ENCODE assay signal across 30 cellular contexts in the genomic region with DNA sequence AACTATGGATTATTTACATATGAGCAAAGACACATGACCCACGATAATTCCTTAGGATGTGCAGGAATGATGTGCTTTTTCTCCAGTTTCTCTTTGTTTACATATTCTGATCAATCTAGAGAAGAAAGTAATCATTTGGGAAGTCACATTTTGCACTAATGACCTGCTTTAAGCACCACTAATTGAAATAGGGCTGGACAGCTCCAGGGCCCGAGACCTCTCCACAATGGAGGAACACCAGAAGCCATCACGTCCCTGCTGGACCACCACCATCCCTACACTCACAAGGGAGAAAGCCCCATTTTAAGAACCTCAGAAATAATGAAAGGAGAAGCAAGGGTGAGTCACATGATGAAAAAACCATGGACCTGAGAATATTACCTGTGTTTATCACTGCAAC. TPM values are rescaled to one million over a fixed set of nuclear protein-coding genes. Genes with fewer than 3 reads are reported as not detected.
"Had no signal": no experiment of that assay in that cellular context is flagged by ENCODE, and none has a peak within 500 bp of the region (broad histone marks: within the 10 kb centered on the region; RNA-seq: fewer than 3 reads in every experiment).

No MANE protein-coding gene starts in this region.

- DNase-seq: nephron progenitor cell; nucleus accumbens; ovary; posterior cingulate gyrus; psoas muscle; right cardiac atrium; right lobe of liver; sigmoid colon; small intestine; stimulated activated CD4-positive, alpha-beta T cell treated with anti-CD3 and anti-CD28 coated beads, Interleukin-15, amount 100 ng/mL, for 24 hours; stimulated activated CD4-positive, alpha-beta T cell treated with anti-CD3 and anti-CD28 coated beads, Interleukin-2, amount 100 ng/mL, for 24 hours; stimulated activated CD4-positive, alpha-beta T cell treated with anti-CD3 and anti-CD28 coated beads, Interleukin-2, amount 100 ng/mL, for 48 hours; stimulated activated CD4-positive, alpha-beta T cell treated with anti-CD3 and anti-CD28 coated beads, Interleukin-4, amount 100 ng/mL, for 24 hours; stimulated activated naive B cell treated with anti-CD40 and anti-IgM and Interleukin-4, amounts not matched to agents 10 μg/mL and 1 μg/mL and 100 μg/mL, for 72 hours; stimulated activated naive CD4-positive, alpha-beta T cell treated with Interleukin-2 at 50 U/mL for 16 hours; stomach; thyroid gland; trophoblast cell; upper lobe of left lung had no signal

- H3K36me3 ChIP-seq: neutrophil, ovary, right lobe of liver, sigmoid colon, stomach, thoracic aorta, thyroid gland, tibial nerve, upper lobe of left lung, vagina had no signal

- H3K79me2 ChIP-seq: parathyroid adenoma had no signal

- H3K9ac ChIP-seq: parathyroid adenoma had no signal

- H3K27ac Mint-ChIP-seq: natural killer cell treated with Interleukin-12 subunit alpha and Interleukin-12 subunit beta and Interleukin-15 and Interleukin-18, amount 100 ng/mL, for 72 hours; nephron progenitor cell; progenitor cell of endocrine pancreas; stimulated activated effector memory CD8-positive, alpha-beta T cell treated with anti-CD3 and anti-CD28 coated beads, Interleukin-12 subunit alpha, Interleukin-12 subunit beta, amount 100 ng/mL, for 72 hours; stimulated activated naive B cell treated with anti-CD40 and anti-IgM and Interleukin-4, amounts not matched to agents 10 μg/mL and 1 μg/mL and 100 μg/mL, for 72 hours; stimulated activated naive CD8-positive, alpha-beta T cell treated with anti-CD3 and anti-CD28 coated beads, Interleukin-15, Interleukin-2, amounts not matched to agents 100 ng/mL and 50 ng/mL, for 24 hours had no signal

- H3K36me3 Mint-ChIP-seq: natural killer cell treated with Interleukin-12 subunit alpha and Interleukin-12 subunit beta and Interleukin-15 and Interleukin-18, amount 100 ng/mL, for 72 hours; stimulated activated effector memory CD8-positive, alpha-beta T cell treated with anti-CD3 and anti-CD28 coated beads, Interleukin-12 subunit alpha, Interleukin-12 subunit beta, amount 100 ng/mL, for 72 hours; stimulated activated naive B cell treated with anti-CD40 and anti-IgM and Interleukin-4, amounts not matched to agents 10 μg/mL and 1 μg/mL and 100 μg/mL, for 72 hours had no signal

- H3K4me3 ChIP-seq: ovary, psoas muscle, right lobe of liver, sigmoid colon, stomach, thoracic aorta, thyroid gland, tibial nerve, upper lobe of left lung, vagina had no signal

- H3K27ac ChIP-seq: neutrophil, ovary, parathyroid adenoma, psoas muscle, right lobe of liver, sigmoid colon, stomach, thoracic aorta, thyroid gland, tibial nerve, upper lobe of left lung, vagina had no signal

- H2AFZ ChIP-seq: parathyroid adenoma had no signal

- H3K4me1 Mint-ChIP-seq: nephron progenitor cell; stimulated activated effector memory CD8-positive, alpha-beta T cell treated with anti-CD3 and anti-CD28 coated beads, Interleukin-12 subunit alpha, Interleukin-12 subunit beta, amount 100 ng/mL, for 72 hours; stimulated activated naive B cell treated with anti-CD40 and anti-IgM and Interleukin-4, amounts not matched to agents 10 μg/mL and 1 μg/mL and 100 μg/mL, for 72 hours had no signal

- ATAC-seq: natural killer cell treated with Interleukin-12 subunit alpha and Interleukin-12 subunit beta and Interleukin-15 and Interleukin-18, amount 100 ng/mL, for 72 hours; psoas muscle; right cardiac atrium; right lobe of liver; stimulated activated effector memory CD8-positive, alpha-beta T cell treated with anti-CD3 and anti-CD28 coated beads, Interleukin-12 subunit alpha, Interleukin-12 subunit beta, amount 100 ng/mL, for 72 hours; stimulated activated naive B cell treated with anti-CD40 and anti-IgM and Interleukin-4, amounts not matched to agents 10 μg/mL and 1 μg/mL and 100 μg/mL, for 72 hours had no signal

- H3K9me3 Mint-ChIP-seq: nephron progenitor cell; neural crest cell; stimulated activated naive B cell treated with anti-CD40 and anti-IgM and Interleukin-4, amounts not matched to agents 10 μg/mL and 1 μg/mL and 100 μg/mL, for 72 hours; stimulated activated naive CD8-positive, alpha-beta T cell treated with anti-CD3 and anti-CD28 coated beads, Interleukin-15, Interleukin-2, amounts not matched to agents 100 ng/mL and 50 ng/mL, for 24 hours had no signal

- H3K4me3 Mint-ChIP-seq: natural killer cell treated with Interleukin-12 subunit alpha and Interleukin-12 subunit beta and Interleukin-15 and Interleukin-18, amount 100 ng/mL, for 72 hours; nephron progenitor cell; neural crest cell; stimulated activated effector memory CD8-positive, alpha-beta T cell treated with anti-CD3 and anti-CD28 coated beads, Interleukin-12 subunit alpha, Interleukin-12 subunit beta, amount 100 ng/mL, for 72 hours; stimulated activated naive B cell treated with anti-CD40 and anti-IgM and Interleukin-4, amounts not matched to agents 10 μg/mL and 1 μg/mL and 100 μg/mL, for 72 hours; stimulated activated naive CD8-positive, alpha-beta T cell treated with anti-CD3 and anti-CD28 coated beads, Interleukin-15, Interleukin-2, amounts not matched to agents 100 ng/mL and 50 ng/mL, for 24 hours had no signal

- H3K27me3 Mint-ChIP-seq: natural killer cell treated with Interleukin-12 subunit alpha and Interleukin-12 subunit beta and Interleukin-15 and Interleukin-18, amount 100 ng/mL, for 72 hours; progenitor cell of endocrine pancreas; stimulated activated naive B cell treated with anti-CD40 and anti-IgM and Interleukin-4, amounts not matched to agents 10 μg/mL and 1 μg/mL and 100 μg/mL, for 72 hours had no signal

- H3K27me3 ChIP-seq: neutrophil, ovary, right lobe of liver, sigmoid colon, stomach, thyroid gland, tibial nerve, upper lobe of left lung, vagina had no signal

- H3K9me3 ChIP-seq: neutrophil, ovary, psoas muscle, right lobe of liver, sigmoid colon, stomach, thoracic aorta, thyroid gland, tibial nerve, upper lobe of left lung, vagina had no signal

- H3K4me1 ChIP-seq: parathyroid adenoma, psoas muscle, right lobe of liver, sigmoid colon, stomach, thyroid gland, tibial nerve, upper lobe of left lung, vagina had no signal

RNA-seq across cellular contexts. Expression of gene SOHLH2, which starts 40.4 kb away (rescaled TPM):
- total RNA-seq: natural killer cell treated with Interleukin-12 subunit alpha and Interleukin-12 subunit beta and Interleukin-15 and Interleukin-18, amount 100 ng/mL, for 72 hours; omental fat pad; right lobe of liver; thoracic aorta; vagina had no signal

RNA-seq across cellular contexts. Expression of gene DCLK1, which starts 42.7 kb away (rescaled TPM):
- total RNA-seq: natural killer cell treated with Interleukin-12 subunit alpha and Interleukin-12 subunit beta and Interleukin-15 and Interleukin-18, amount 100 ng/mL, for 72 hours had no signal
